In genomic region chr10:100391163-100392002, GRCh38 we compare ENCODE assay signal across 1 cellular context.
TF ChIP-seq lines count a peak whose summit lies in the region.

No MANE protein-coding gene starts in this region.

TF ChIP-seq in HepG2, 621 proteins besides CTCF, POLR2A, EP300 and RAD21:
- TF ChIP-seq PHF5A (CRISPR knock-in tag; IDR thresholded peaks at IDR 0.05; ENCODE audit: low read depth, unreplicated experiment): no peak
- peak; percentile 39 for TF ChIP-seq HNRNPK (IDR thresholded peaks at IDR 0.05; ENCODE audit: low read depth, low read length, poor library complexity, severe bottlenecking)
